In the genomic region with DNA sequence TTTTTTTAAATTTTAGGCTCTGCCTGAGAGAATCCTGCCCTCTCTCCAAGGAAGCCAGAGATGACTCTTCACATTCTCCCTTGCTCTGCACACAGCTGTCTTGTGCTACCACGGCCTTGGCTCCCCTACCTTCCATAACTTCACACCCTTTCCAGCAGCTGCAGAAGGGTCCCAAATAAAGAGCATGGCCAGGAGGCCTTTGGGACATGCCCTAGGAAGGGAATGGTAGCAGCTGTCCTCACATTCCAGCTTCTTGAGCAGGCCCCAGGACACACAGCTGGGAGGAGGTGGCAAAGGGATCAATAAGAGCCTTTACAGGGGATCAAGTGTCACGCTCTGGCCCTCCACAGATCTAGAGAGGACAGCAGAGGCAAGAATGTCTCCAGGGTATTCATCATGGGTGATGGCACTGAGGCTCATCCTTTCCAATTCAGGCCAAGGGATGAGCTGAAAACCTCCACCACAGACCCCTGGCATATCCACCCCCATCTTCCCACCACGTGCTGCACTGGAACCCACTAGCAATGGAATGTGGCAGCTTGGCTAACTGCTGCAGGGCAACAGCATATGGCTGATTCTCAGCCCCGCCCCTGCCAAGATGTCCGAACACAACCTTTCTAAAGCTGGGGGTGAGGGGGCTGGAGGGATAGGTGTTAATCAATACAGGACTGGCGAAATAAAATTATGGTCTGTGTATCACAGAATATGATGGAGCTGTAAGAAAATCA, we compare ENCODE assay signal across 1 cellular context.
TF ChIP-seq lines count a peak whose summit lies in the region.

No MANE protein-coding gene starts in this region.

TF ChIP-seq in GM23338, 12 proteins besides CTCF, POLR2A, EP300 and RAD21:
- TF ChIP-seq EZH2 (IDR thresholded peaks at IDR 0.05; ENCODE audit: low read depth, unreplicated experiment) (no peak), NANOG (IDR thresholded peaks at IDR 0.05; ENCODE audit: borderline replicate concordance) (no peak), ZNF462 (CRISPR knock-in tag; IDR thresholded peaks at IDR 0.05) (no peak), ZNF331 (CRISPR knock-in tag; IDR thresholded peaks at IDR 0.05; ENCODE audit: low read depth) (no peak), POLR2AphosphoS5 (IDR thresholded peaks at IDR 0.05; ENCODE audit: low read depth) (no peak), JUNB (IDR thresholded peaks at IDR 0.05; ENCODE audit: unreplicated experiment) (no peak), CREB1 (CRISPR knock-in tag; IDR thresholded peaks at IDR 0.05; ENCODE audit: low read depth) (no peak), ZNF114 (CRISPR knock-in tag; IDR thresholded peaks at IDR 0.05) (no peak), STAT1 (IDR thresholded peaks at IDR 0.05; ENCODE audit: unreplicated experiment) (no peak), EZH2phosphoT487 (IDR thresholded peaks at IDR 0.05; ENCODE audit: unreplicated experiment) (no peak)
- TF ChIP-seq, protein P1, sequence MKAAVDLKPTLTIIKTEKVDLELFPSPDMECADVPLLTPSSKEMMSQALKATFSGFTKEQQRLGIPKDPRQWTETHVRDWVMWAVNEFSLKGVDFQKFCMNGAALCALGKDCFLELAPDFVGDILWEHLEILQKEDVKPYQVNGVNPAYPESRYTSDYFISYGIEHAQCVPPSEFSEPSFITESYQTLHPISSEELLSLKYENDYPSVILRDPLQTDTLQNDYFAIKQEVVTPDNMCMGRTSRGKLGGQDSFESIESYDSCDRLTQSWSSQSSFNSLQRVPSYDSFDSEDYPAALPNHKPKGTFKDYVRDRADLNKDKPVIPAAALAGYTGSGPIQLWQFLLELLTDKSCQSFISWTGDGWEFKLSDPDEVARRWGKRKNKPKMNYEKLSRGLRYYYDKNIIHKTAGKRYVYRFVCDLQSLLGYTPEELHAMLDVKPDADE (IDR thresholded peaks at IDR 0.05): no peak
- TF ChIP-seq, protein P2, sequence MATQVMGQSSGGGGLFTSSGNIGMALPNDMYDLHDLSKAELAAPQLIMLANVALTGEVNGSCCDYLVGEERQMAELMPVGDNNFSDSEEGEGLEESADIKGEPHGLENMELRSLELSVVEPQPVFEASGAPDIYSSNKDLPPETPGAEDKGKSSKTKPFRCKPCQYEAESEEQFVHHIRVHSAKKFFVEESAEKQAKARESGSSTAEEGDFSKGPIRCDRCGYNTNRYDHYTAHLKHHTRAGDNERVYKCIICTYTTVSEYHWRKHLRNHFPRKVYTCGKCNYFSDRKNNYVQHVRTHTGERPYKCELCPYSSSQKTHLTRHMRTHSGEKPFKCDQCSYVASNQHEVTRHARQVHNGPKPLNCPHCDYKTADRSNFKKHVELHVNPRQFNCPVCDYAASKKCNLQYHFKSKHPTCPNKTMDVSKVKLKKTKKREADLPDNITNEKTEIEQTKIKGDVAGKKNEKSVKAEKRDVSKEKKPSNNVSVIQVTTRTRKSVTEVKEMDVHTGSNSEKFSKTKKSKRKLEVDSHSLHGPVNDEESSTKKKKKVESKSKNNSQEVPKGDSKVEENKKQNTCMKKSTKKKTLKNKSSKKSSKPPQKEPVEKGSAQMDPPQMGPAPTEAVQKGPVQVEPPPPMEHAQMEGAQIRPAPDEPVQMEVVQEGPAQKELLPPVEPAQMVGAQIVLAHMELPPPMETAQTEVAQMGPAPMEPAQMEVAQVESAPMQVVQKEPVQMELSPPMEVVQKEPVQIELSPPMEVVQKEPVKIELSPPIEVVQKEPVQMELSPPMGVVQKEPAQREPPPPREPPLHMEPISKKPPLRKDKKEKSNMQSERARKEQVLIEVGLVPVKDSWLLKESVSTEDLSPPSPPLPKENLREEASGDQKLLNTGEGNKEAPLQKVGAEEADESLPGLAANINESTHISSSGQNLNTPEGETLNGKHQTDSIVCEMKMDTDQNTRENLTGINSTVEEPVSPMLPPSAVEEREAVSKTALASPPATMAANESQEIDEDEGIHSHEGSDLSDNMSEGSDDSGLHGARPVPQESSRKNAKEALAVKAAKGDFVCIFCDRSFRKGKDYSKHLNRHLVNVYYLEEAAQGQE (IDR thresholded peaks at IDR 0.05; ENCODE audit: unreplicated experiment): no peak
